In the genomic region with DNA sequence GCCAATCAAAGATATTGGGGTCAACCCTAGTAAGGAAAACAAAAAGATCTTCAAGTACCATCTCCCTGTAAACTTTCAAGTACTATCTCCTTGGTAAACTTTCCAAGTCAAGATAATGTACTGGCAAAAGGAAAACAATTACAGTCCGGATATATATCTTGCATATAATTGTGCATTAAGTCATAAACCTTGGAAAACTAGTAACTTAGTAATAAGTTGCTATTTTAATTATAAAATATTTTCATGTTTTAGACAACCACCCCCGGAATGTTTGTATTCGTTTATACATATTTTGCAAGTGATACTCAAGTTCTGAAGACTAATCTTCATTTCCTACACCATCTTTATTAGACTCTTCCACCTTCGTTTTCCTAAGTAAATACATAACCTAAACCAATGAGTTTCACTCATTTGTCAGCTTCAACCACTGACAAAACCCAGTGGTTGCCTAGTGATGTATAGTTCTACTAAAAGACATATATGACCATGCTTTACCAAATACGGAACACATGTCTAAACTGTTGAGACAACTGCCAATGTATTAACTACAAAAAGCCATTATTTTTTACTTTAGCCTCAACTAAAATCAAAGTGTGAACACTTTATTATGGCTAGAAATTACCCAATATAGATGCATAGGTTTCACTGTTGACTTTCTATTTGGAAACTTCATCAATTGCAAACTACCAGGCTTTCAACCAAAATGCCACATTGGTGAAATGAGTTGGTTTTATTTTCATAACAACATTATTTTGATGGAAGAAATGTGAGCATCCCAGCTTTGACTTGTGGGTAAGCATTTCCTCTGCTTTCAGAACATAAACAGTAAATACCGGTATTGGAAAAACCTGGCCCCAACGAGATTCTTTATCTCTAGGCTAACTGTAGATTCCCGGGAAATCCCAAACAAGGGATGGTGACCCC, we compare ENCODE assay signal across 8 cellular contexts. TPM values are rescaled to one million over a fixed set of nuclear protein-coding genes. Genes with fewer than 3 reads are reported as not detected.
DNase-seq lines count a peak whose midpoint lies in the region; ATAC-seq and TF ChIP-seq lines count a peak whose summit lies in the region.

No MANE protein-coding gene starts in this region.

- WGBS in esophagus, 2 donors = 38 to 40% methylated on average over 8 of the region's 8 CpGs

- no peak for TF ChIP-seq CTCF in OCI-LY3 (IDR thresholded peaks at IDR 0.05; ENCODE audit: low read depth, low read length)

- no peaks in the 10 kb centered on the region for H3K27me3 ChIP-seq in OCI-LY3 (ENCODE audit: low read depth, low read length)
- H3K27me3 ChIP-seq in esophagus (ENCODE audit: control insufficient read depth in 1 of 2, insufficient read depth in 2 of 2, low read length in 2 of 2) = no peaks in the 10 kb centered on the region

- H3K27ac ChIP-seq in OCI-LY3 (ENCODE audit: low read length) = no peak overlapping the region
- peak overlapping the region; percentile 86 to 90 for H3K27ac ChIP-seq in esophagus (ENCODE audit: low read depth in 2 of 2, low read length in 1 of 2)

- H3K9me3 ChIP-seq in ES-I3 (ENCODE audit: control insufficient read depth, insufficient read depth, low read length) (no peaks in the 10 kb centered on the region; the same call in 1 of the 2 replicates), OCI-LY3 (ENCODE audit: insufficient read depth, low read length) (no peaks in the 10 kb centered on the region), esophagus (ENCODE audit: control insufficient read depth in 2 of 2, insufficient read depth in 1 of 2, low read depth in 1 of 2, low read length in 1 of 2) (no peaks in the 10 kb centered on the region)

- H3K4me3 ChIP-seq in OCI-LY3 (ENCODE audit: low read length) = peak overlapping the region; percentile 87
- peak overlapping the region; percentile 53 to 54 for H3K4me3 ChIP-seq in esophagus (ENCODE audit: low read depth in 1 of 2, low read length in 2 of 2)

- DNase-seq in pons (ENCODE audit: low spot score) = peak; percentile 54
- no peak for DNase-seq in stimulated activated naive CD4-positive, alpha-beta T cell treated with Interleukin-2 at 50 U/mL for 16 hours (lab: John Stamatoyannopoulos, UW)
- DNase-seq in glomerular visceral epithelial cell (ENCODE audit: extremely low spot score) = no peak
- DNase-seq in LoVo (ENCODE audit: low spot score) = no peak

- no peak for ATAC-seq in HG03045 (IDR thresholded peaks at IDR 0.05; ENCODE audit: unreplicated experiment)

- H3K9ac ChIP-seq in ES-I3 (ENCODE audit: low read depth, low read length) (peak overlapping the region; percentile 66), OCI-LY3 (ENCODE audit: low read length) (peak overlapping the region; percentile 90)

- peaks cover 18% of the 10 kb centered on the region for H4K20me1 ChIP-seq in OCI-LY3 (ENCODE audit: insufficient read depth, low read length)

- no peaks in the 10 kb centered on the region for H3K4me1 ChIP-seq in ES-I3 (ENCODE audit: insufficient read depth, low read length)
- H3K4me1 ChIP-seq in OCI-LY3 (ENCODE audit: low read length) = peaks cover 38% of the 10 kb centered on the region
- H3K4me1 ChIP-seq in esophagus (ENCODE audit: control insufficient read depth in 2 of 2, insufficient read depth in 2 of 2, low read length in 1 of 2) = no peaks in the 10 kb centered on the region

- peaks cover 52% of the 10 kb centered on the region for H3K79me2 ChIP-seq in OCI-LY3 (ENCODE audit: low read length)

- peak overlapping the region; percentile 97 for H3K4me2 ChIP-seq in OCI-LY3 (ENCODE audit: low read length)

- H2AFZ ChIP-seq in OCI-LY3 (ENCODE audit: low read depth, low read length) = no peak overlapping the region; the same call in 1 of the 2 replicates

- H3K36me3 ChIP-seq in ES-I3 (ENCODE audit: insufficient read depth, low read length) (no peaks in the 10 kb centered on the region), OCI-LY3 (replicated peaks; ENCODE audit: low read depth, low read length) (no peaks in the 10 kb centered on the region), esophagus (ENCODE audit: control insufficient read depth in 2 of 2, insufficient read depth in 2 of 2, low read length in 1 of 2) (no peaks in the 10 kb centered on the region)

RNA-seq across cellular contexts. Expression of a gene that starts 1.6 kb away (rescaled TPM):
- polyA plus RNA-seq in esophagus = 1 to 10 TPM; 2.1 to 4.4 TPM
